ENCODE assay signal across 14 cellular contexts in genomic region chr15:68504721-68505090, GRCh38.
DNase-seq lines count a peak whose midpoint lies in the region; ATAC-seq and TF ChIP-seq lines count a peak whose summit lies in the region.
"Had no signal": no experiment of that assay in that cellular context is flagged by ENCODE, and none has a peak within 500 bp of the region (broad histone marks: within the 10 kb centered on the region; RNA-seq: fewer than 3 reads in every experiment).

No MANE protein-coding gene starts in this region.

- peak overlapping the region; percentile 23 for H3K4me3 ChIP-seq in Jurkat, Clone E6-1 (ENCODE audit: low read length)
- H3K4me3 ChIP-seq: sigmoid colon, tibial nerve had no signal

- POLR2A ChIA-PET in activated CD8-positive, alpha-beta T cell treated with anti-CD3 and anti-CD28 coated beads, Interleukin-2, amount 10 ng/mL, durations not matched to agents 7 days and 5 days (lab: Charles Lee) = no interaction called here
- POLR2A ChIA-PET in activated CD8-positive, alpha-beta T cell treated with anti-CD3 and anti-CD28 coated beads for 36 hours (lab: Charles Lee) = no interaction called here

- no peak for TF ChIP-seq CTCF in activated CD8-positive, alpha-beta T cell treated with anti-CD3 and anti-CD28 coated beads for 36 hours (IDR thresholded peaks at IDR 0.05)
- TF ChIP-seq CTCF in osteocyte (IDR thresholded peaks at IDR 0.05) = no peak

- no peak overlapping the region for H3K27ac Mint-ChIP-seq in activated CD8-positive, alpha-beta T cell treated with anti-CD3 and anti-CD28 coated beads, Interleukin-2, amount 10 ng/mL, durations not matched to agents 7 days and 5 days
- H3K27ac Mint-ChIP-seq in activated CD8-positive, alpha-beta T cell treated with anti-CD3 and anti-CD28 coated beads for 36 hours = no peak overlapping the region
- H3K27ac Mint-ChIP-seq in osteocyte (ENCODE audit: unreplicated experiment) = peak overlapping the region; percentile 77

- intact Hi-C loops in activated CD8-positive, alpha-beta T cell treated with anti-CD3 and anti-CD28 coated beads for 36 hours (cut with micrococcal nuclease) = no loop called here

- H3K36me3 Mint-ChIP-seq in activated CD8-positive, alpha-beta T cell treated with anti-CD3 and anti-CD28 coated beads, Interleukin-2, amount 10 ng/mL, durations not matched to agents 7 days and 5 days (ENCODE audit: low read depth) = no peaks in the 10 kb centered on the region
- no peaks in the 10 kb centered on the region for H3K36me3 Mint-ChIP-seq in activated CD8-positive, alpha-beta T cell treated with anti-CD3 and anti-CD28 coated beads for 36 hours (ENCODE audit: low read depth)
- no peaks in the 10 kb centered on the region for H3K36me3 Mint-ChIP-seq in osteocyte (ENCODE audit: unreplicated experiment)

- CTCF ChIA-PET in activated CD8-positive, alpha-beta T cell treated with anti-CD3 and anti-CD28 coated beads, Interleukin-2, amount 10 ng/mL, durations not matched to agents 7 days and 5 days (lab: Charles Lee) = interaction anchor here (0.9 kb wide), 1 partner anchor 46 kb away, joined by 3 read pairs; no protein-coding TSS in a partner anchor
- CTCF ChIA-PET in activated CD8-positive, alpha-beta T cell treated with anti-CD3 and anti-CD28 coated beads for 36 hours (lab: Charles Lee) = no interaction called here

- DNase-seq in activated CD8-positive, alpha-beta T cell treated with anti-CD3 and anti-CD28 coated beads, Interleukin-2, amount 10 ng/mL, durations not matched to agents 7 days and 5 days = peak; percentile 17
- no peak for DNase-seq in activated CD8-positive, alpha-beta T cell treated with anti-CD3 and anti-CD28 coated beads for 36 hours
- peak; percentile 14 for DNase-seq in Jurkat, Clone E6-1 (ENCODE audit: low read depth, low spot score)
- DNase-seq in ecto neural progenitor cell (ENCODE audit: low spot score) (peak; percentile 42), osteocyte (ENCODE audit: extremely low spot score, unreplicated experiment) (peak; percentile 73), HT-29 (ENCODE audit: low spot score) (no peak), SKM-1 (lab: John Stamatoyannopoulos, UW; ENCODE audit: unreplicated experiment) (no peak)
- no peak for DNase-seq in stimulated activated CD4-positive, alpha-beta T cell treated with anti-CD3 and anti-CD28 coated beads, Interleukin-1b, Interleukin-23, amount 100 ng/mL, for 48 hours
- DNase-seq: MV-4-11, NCI-H2081, NCI-H526 treated with DMSO at 0.1 percent for 48 hours, sigmoid colon had no signal

- H3K9me3 Mint-ChIP-seq in activated CD8-positive, alpha-beta T cell treated with anti-CD3 and anti-CD28 coated beads, Interleukin-2, amount 10 ng/mL, durations not matched to agents 7 days and 5 days (ENCODE audit: insufficient read depth) = no peaks in the 10 kb centered on the region
- no peaks in the 10 kb centered on the region for H3K9me3 Mint-ChIP-seq in activated CD8-positive, alpha-beta T cell treated with anti-CD3 and anti-CD28 coated beads for 36 hours
- no peaks in the 10 kb centered on the region for H3K9me3 Mint-ChIP-seq in osteocyte (ENCODE audit: unreplicated experiment)

- H3K27me3 Mint-ChIP-seq in activated CD8-positive, alpha-beta T cell treated with anti-CD3 and anti-CD28 coated beads, Interleukin-2, amount 10 ng/mL, durations not matched to agents 7 days and 5 days (ENCODE audit: low read depth) = peaks cover 8% of the 10 kb centered on the region
- no peaks in the 10 kb centered on the region for H3K27me3 Mint-ChIP-seq in activated CD8-positive, alpha-beta T cell treated with anti-CD3 and anti-CD28 coated beads for 36 hours
- H3K27me3 Mint-ChIP-seq in osteocyte (ENCODE audit: unreplicated experiment) = no peaks in the 10 kb centered on the region

- H3K4me1 Mint-ChIP-seq in activated CD8-positive, alpha-beta T cell treated with anti-CD3 and anti-CD28 coated beads, Interleukin-2, amount 10 ng/mL, durations not matched to agents 7 days and 5 days (ENCODE audit: low read depth) = peaks cover 5% of the 10 kb centered on the region
- H3K4me1 Mint-ChIP-seq in activated CD8-positive, alpha-beta T cell treated with anti-CD3 and anti-CD28 coated beads for 36 hours (ENCODE audit: low read depth) = peaks cover 6% of the 10 kb centered on the region
- peaks cover 36% of the 10 kb centered on the region for H3K4me1 Mint-ChIP-seq in osteocyte (ENCODE audit: unreplicated experiment)

- no peak overlapping the region for H3K4me3 Mint-ChIP-seq in activated CD8-positive, alpha-beta T cell treated with anti-CD3 and anti-CD28 coated beads, Interleukin-2, amount 10 ng/mL, durations not matched to agents 7 days and 5 days
- no peak overlapping the region for H3K4me3 Mint-ChIP-seq in activated CD8-positive, alpha-beta T cell treated with anti-CD3 and anti-CD28 coated beads for 36 hours
- H3K4me3 Mint-ChIP-seq in osteocyte (ENCODE audit: unreplicated experiment) = no peak overlapping the region

- peak; percentile 23 for ATAC-seq in activated CD8-positive, alpha-beta T cell treated with anti-CD3 and anti-CD28 coated beads, Interleukin-2, amount 10 ng/mL, durations not matched to agents 7 days and 5 days
- no peak for ATAC-seq in activated CD8-positive, alpha-beta T cell treated with anti-CD3 and anti-CD28 coated beads for 36 hours
- ATAC-seq: Panc1 had no signal

Comparison
In these comparisons a context has a peak if more than half of its experiments do, and no peak if none do; other contexts are left out.
1. DNase-seq: peak in activated CD8-positive, alpha-beta T cell treated with anti-CD3 and anti-CD28 coated beads, Interleukin-2, amount 10 ng/mL, durations not matched to agents 7 days and 5 days (single experiment), Jurkat, Clone E6-1 (single experiment), ecto neural progenitor cell (single experiment) and osteocyte (single experiment); none in activated CD8-positive, alpha-beta T cell treated with anti-CD3 and anti-CD28 coated beads for 36 hours (single experiment), stimulated activated CD4-positive, alpha-beta T cell treated with anti-CD3 and anti-CD28 coated beads, Interleukin-1b, Interleukin-23, amount 100 ng/mL, for 48 hours (single experiment), HT-29 (single experiment) and SKM-1 (single experiment).